17 cellular contexts compared by ENCODE assay signal in the genomic region with DNA sequence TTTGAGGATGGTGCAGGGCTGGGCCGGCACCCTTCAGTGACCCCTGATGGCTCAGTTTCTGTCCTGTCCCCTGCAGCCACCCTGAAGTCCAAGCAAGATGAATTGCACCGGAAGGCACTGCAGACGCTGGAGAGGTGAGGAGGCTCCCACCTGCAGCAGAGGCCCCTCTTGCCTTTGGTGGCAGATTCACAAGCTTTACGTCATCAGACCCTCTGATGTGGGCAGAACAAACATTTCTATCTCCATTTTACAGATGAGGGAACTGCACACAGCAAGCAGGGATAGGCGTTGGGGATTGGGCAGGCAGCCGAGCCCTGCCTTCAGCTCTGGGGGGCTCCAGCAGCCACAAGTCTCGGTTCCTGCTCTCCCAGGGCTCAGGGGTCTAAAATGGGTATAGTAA.
"Had no signal": no experiment of that assay in that cellular context is flagged by ENCODE, and none has a peak within 500 bp of the region (broad histone marks: within the 10 kb centered on the region; RNA-seq: fewer than 3 reads in every experiment).

No MANE protein-coding gene starts in this region.

- DNase-seq: activated CD4-positive, alpha-beta T cell treated with anti-CD3 and anti-CD28 coated beads for 36 hours; activated gamma-delta T cell; activated T-cell treated with anti-CD3 and anti-CD28 coated beads, Interleukin-2, amount 50 U/mL, for 1 hour; aorta; effector memory CD4-positive, alpha-beta T cell; hippocampal formation; naive B cell; stimulated activated CD4-positive, alpha-beta T cell treated with anti-CD3 and anti-CD28 coated beads, Interleukin-15, amount 100 ng/mL, for 24 hours; stimulated activated CD4-positive, alpha-beta T cell treated with anti-CD3 and anti-CD28 coated beads, Interleukin-4, amount 100 ng/mL, for 1 hour; stimulated activated naive CD4-positive, alpha-beta T cell treated with Interleukin-2 at 50 U/mL for 16 hours; T-helper 17 cell; testis; WERI-Rb-1 had no signal

- H3K4me3 ChIP-seq: left lung, skin epidermis, testis had no signal

- FAIRE-seq: keratinocyte had no signal

- H3K27ac ChIP-seq: left lung, neutrophil, skin epidermis, testis, WERI-Rb-1 had no signal

- H3K4me3 Mint-ChIP-seq: activated CD4-positive, alpha-beta T cell treated with anti-CD3 and anti-CD28 coated beads for 36 hours; naive B cell; T-helper 17 cell had no signal

- H3K27me3 Mint-ChIP-seq: activated CD4-positive, alpha-beta T cell treated with anti-CD3 and anti-CD28 coated beads for 36 hours; naive B cell; T-helper 17 cell had no signal

- H3K9me3 ChIP-seq: left lung, neutrophil, testis had no signal

- H3K4me1 ChIP-seq: left lung had no signal

- ATAC-seq: activated CD4-positive, alpha-beta T cell treated with anti-CD3 and anti-CD28 coated beads for 36 hours; left lung; T-helper 17 cell had no signal

- H3K27me3 ChIP-seq: left lung, neutrophil, testis had no signal
